In genomic region chr13:25375727-25376358, GRCh38 we compare ENCODE assay signal across 8 cellular contexts. TPM values are rescaled to one million over a fixed set of nuclear protein-coding genes. Genes with fewer than 3 reads are reported as not detected.
DNase-seq lines count a peak whose midpoint lies in the region; ATAC-seq and TF ChIP-seq lines count a peak whose summit lies in the region.

No MANE protein-coding gene starts in this region.

- H3K4me1 Mint-ChIP-seq in mesothelial cell of epicardium, result peaks cover 58% of the 10 kb centered on the region

- peak; percentile 78 for TF ChIP-seq CTCF in RWPE1 (conservative IDR thresholded peaks at IDR 0.05; ENCODE audit: low read depth)
- TF ChIP-seq CTCF in choroid plexus epithelial cell (conservative IDR thresholded peaks at IDR 0.05; ENCODE audit: low read depth, low read length), result peak; percentile 78
- peak; percentile 91 for TF ChIP-seq CTCF in mesothelial cell of epicardium (IDR thresholded peaks at IDR 0.05; ENCODE audit: unreplicated experiment)

- TF ChIP-seq EP300 in Ishikawa (IDR thresholded peaks at IDR 0.05; ENCODE audit: borderline replicate concordance), result no peak

- ATAC-seq in HG03025 (IDR thresholded peaks at IDR 0.05; ENCODE audit: low FRiP score, unreplicated experiment) (no peak), HG03095 (IDR thresholded peaks at IDR 0.05; ENCODE audit: unreplicated experiment) (no peak)

- H3K27ac ChIP-seq in RWPE1, result no peak overlapping the region

- no peaks in the 10 kb centered on the region for H3K9me3 Mint-ChIP-seq in mesothelial cell of epicardium

- CTCF ChIA-PET in RWPE1 (lab: Yijun Ruan, JAX), result interaction anchor here (0.6 to 1.0 kb wide), 15 partner anchors 9 to 939 kb away, joined by 3 to 6 read pairs (median 4); no protein-coding TSS in a partner anchor

- no peak overlapping the region for H3K27ac Mint-ChIP-seq in mesothelial cell of epicardium

- POLR2A ChIA-PET in RWPE1 (lab: Yijun Ruan, JAX; ENCODE audit: low non-redundant PET), result no interaction called here

- peaks cover 35% of the 10 kb centered on the region for H3K27me3 Mint-ChIP-seq in mesothelial cell of epicardium (ENCODE audit: low read depth)

- peak; percentile 60 for TF ChIP-seq RAD21 in Ishikawa (IDR thresholded peaks at IDR 0.05; ENCODE audit: low read depth)

- DNase-seq in activated naive CD4-positive, alpha-beta T cell treated with Interleukin-2 at 50 U/mL for 16 hours, result peak; percentile 14
- no peak for DNase-seq in activated naive CD4-positive, alpha-beta T cell (lab: John Stamatoyannopoulos, UW)
- peak; percentile 46 for DNase-seq in RWPE1 (ENCODE audit: low spot score)
- DNase-seq in choroid plexus epithelial cell (ENCODE audit: low read depth), result peak; percentile 65
- no peak for DNase-seq in mesothelial cell of epicardium (ENCODE audit: low spot score in 2 of 2, unreplicated experiment in 2 of 2)

- H3K4me3 Mint-ChIP-seq in mesothelial cell of epicardium, result no peak overlapping the region

- no peak overlapping the region for H3K4me3 ChIP-seq in choroid plexus epithelial cell (ENCODE audit: low read depth, low read length)

- H3K36me3 Mint-ChIP-seq in mesothelial cell of epicardium, result peaks cover 2% of the 10 kb centered on the region

TF ChIP-seq in Ishikawa, 13 proteins besides CTCF, POLR2A, EP300 and RAD21:
- TF ChIP-seq YY1 (IDR thresholded peaks at IDR 0.05; ENCODE audit: low read depth) (no peak), EGR1 (IDR thresholded peaks at IDR 0.05) (no peak), ZBTB7A (IDR thresholded peaks at IDR 0.05; ENCODE audit: low read depth) (no peak), USF1 (IDR thresholded peaks at IDR 0.05) (no peak), REST (IDR thresholded peaks at IDR 0.05; ENCODE audit: low read depth) (no peak), TAF1 (IDR thresholded peaks at IDR 0.05; ENCODE audit: low read depth) (no peak), CEBPB (IDR thresholded peaks at IDR 0.05) (no peak), MAX (IDR thresholded peaks at IDR 0.05) (no peak), NFIC (IDR thresholded peaks at IDR 0.05) (no peak), FOXM1 (IDR thresholded peaks at IDR 0.05; ENCODE audit: borderline replicate concordance, low read depth) (no peak), TEAD4 (IDR thresholded peaks at IDR 0.05) (no peak), CREB1 (IDR thresholded peaks at IDR 0.05; ENCODE audit: low read depth) (no peak)

RNA-seq across cellular contexts. Expression of gene ATP8A2, which starts 4.1 kb away (rescaled TPM):
- total RNA-seq in mesothelial cell of epicardium, result 35.8 to 39.1 TPM (median 35.9 TPM) in 3 replicates

Comparison
In these comparisons a context has a peak if more than half of its experiments do, and no peak if none do; other contexts are left out.
1. DNase-seq: peak in activated naive CD4-positive, alpha-beta T cell treated with Interleukin-2 at 50 U/mL for 16 hours (single experiment), RWPE1 (single experiment) and choroid plexus epithelial cell (single experiment); none in activated naive CD4-positive, alpha-beta T cell (0 of 4) and mesothelial cell of epicardium (0 of 2).
2. Peak in every context shown above with its lines, with median percentiles within 50 percentile points of each other: CTCF ChIP-seq.